Comparison of ENCODE assay signal across 17 cellular contexts in the genomic region with DNA sequence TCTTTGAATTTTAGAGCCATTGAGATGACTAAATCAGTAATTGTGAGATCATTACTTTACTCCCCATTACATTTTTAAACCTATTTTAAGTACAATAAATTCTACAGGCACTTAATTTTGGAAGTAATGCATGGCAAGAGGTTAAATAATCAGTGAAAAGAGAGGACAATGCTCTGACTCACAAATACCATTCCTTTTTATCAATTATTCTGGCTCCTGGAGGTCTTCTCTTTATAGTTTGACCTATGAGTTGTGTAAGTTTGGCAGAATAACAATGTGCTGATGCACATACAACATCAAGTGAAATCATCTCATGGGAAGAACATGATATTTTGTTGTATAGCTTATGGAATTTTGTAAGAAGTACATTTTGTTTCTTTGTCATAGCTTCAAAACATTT.
DNase-seq lines count a peak whose midpoint lies in the region; ATAC-seq, FAIRE-seq and TF ChIP-seq lines count a peak whose summit lies in the region.
"Had no signal": no experiment of that assay in that cellular context is flagged by ENCODE, and none has a peak within 500 bp of the region (broad histone marks: within the 10 kb centered on the region; RNA-seq: fewer than 3 reads in every experiment).

No MANE protein-coding gene starts in this region.

- no peak for TF ChIP-seq RAD21 in A549 (conservative IDR thresholded peaks at IDR 0.05 in 1 of 2, IDR thresholded peaks at IDR 0.05 in 1 of 2)

- intact Hi-C loops in vagina (cut with DNase I), result no loop called here

- H3K9me3 ChIP-seq in A549, result no peaks in the 10 kb centered on the region
- H3K9me3 ChIP-seq in vagina, result no peaks in the 10 kb centered on the region
- H3K9me3 ChIP-seq: transverse colon had no signal

- TF ChIP-seq POLR2A in A549 (IDR thresholded peaks at IDR 0.05; ENCODE audit: low read length) (no peak), vagina (IDR thresholded peaks at IDR 0.05) (no peak)

- H3K36me3 ChIP-seq in vagina, result no peaks in the 10 kb centered on the region
- H3K36me3 ChIP-seq: transverse colon had no signal

- H3K27ac ChIP-seq in A549 (peak overlapping the region in 1 of 2 experiments; percentile 48; a peak in 1 of 6 replicates), vagina (no peak overlapping the region)
- H3K27ac ChIP-seq: transverse colon had no signal

- TF ChIP-seq EP300 in A549 (IDR thresholded peaks at IDR 0.05), result peak in 1 of 2 experiments; percentile 22; a peak in 1 of 5 replicates

- H3K4me1 ChIP-seq in A549, result peaks cover 60% of the 10 kb centered on the region
- no peaks in the 10 kb centered on the region for H3K4me1 ChIP-seq in vagina

- peak in 1 of 2 experiments; percentile 24; a peak in 2 of 6 replicates for ATAC-seq in A549
- no peak for ATAC-seq in HG03439 (IDR thresholded peaks at IDR 0.05; ENCODE audit: unreplicated experiment)
- ATAC-seq: activated CD8-positive, alpha-beta memory T cell treated with anti-CD3 and anti-CD28 coated beads, Interleukin-2, amount 10 ng/mL, durations not matched to agents 7 days and 5 days; natural killer cell had no signal

- no peaks in the 10 kb centered on the region for H3K27me3 ChIP-seq in vagina
- H3K27me3 ChIP-seq: transverse colon had no signal

- H3K4me2 ChIP-seq in A549, result peak overlapping the region; percentile 41

- TF ChIP-seq CTCF in A549 (IDR thresholded peaks at IDR 0.05) (no peak), astrocyte of the cerebellum (IDR thresholded peaks at IDR 0.05; ENCODE audit: low read depth, low read length, missing control alignments) (no peak), foreskin fibroblast (IDR thresholded peaks at IDR 0.05; ENCODE audit: low read depth, low read length) (no peak), vagina (IDR thresholded peaks at IDR 0.05) (no peak), GM13976 (IDR thresholded peaks at IDR 0.05; ENCODE audit: borderline replicate concordance, control extremely low read depth, extremely low read depth, insufficient read depth, missing control alignments) (no peak)

- in situ Hi-C loops in astrocyte of the cerebellum (cut with HindIII; ENCODE audit: low sequenced_read_pairs) (no loop called here), GM13976 (cut with MboI; ENCODE audit: low sequenced_read_pairs, unreplicated experiment) (no loop called here)

- CTCF ChIA-PET in A549 (lab: Yijun Ruan, JAX), result no interaction called here

- POLR2A ChIA-PET in A549 (lab: Yijun Ruan, JAX), result interaction anchor here (0.9 kb wide), 1 partner anchor 9 kb away, joined by 3 read pairs; no protein-coding TSS in a partner anchor

- FAIRE-seq in A549 (lab: Jason Lieb, UNC), result no peak

- H3K4me3 ChIP-seq in A549, result no peak overlapping the region
- no peak overlapping the region for H3K4me3 ChIP-seq in astrocyte of the cerebellum (ENCODE audit: low read depth, low read length)
- H3K4me3 ChIP-seq in foreskin fibroblast (ENCODE audit: low read depth in 1 of 2, low read length in 2 of 2), result no peak overlapping the region
- no peak overlapping the region for H3K4me3 ChIP-seq in vagina
- H3K4me3 ChIP-seq: transverse colon had no signal

- peak in 1 of 2 experiments; percentile 29 for DNase-seq in A549 (ENCODE audit: low read depth in 1 of 2, low spot score in 1 of 2)
- peak; percentile 64 for DNase-seq in HS-27A (ENCODE audit: low read depth)
- peak; percentile 50 for DNase-seq in astrocyte of the cerebellum (ENCODE audit: low read depth)
- DNase-seq in foreskin fibroblast, result peak; percentile 92 to 93
- DNase-seq in stimulated activated CD8-positive, alpha-beta memory T cell treated with anti-CD3 and anti-CD28 coated beads, Interleukin-4, amount 100 ng/mL, for 48 hours, result no peak
- no peak for DNase-seq in vagina (ENCODE audit: extremely low spot score in 2 of 2)
- no peak for DNase-seq in GM13976 (ENCODE audit: low spot score)
- DNase-seq: activated B cell treated with CpG ODN at 0.5 μM for 24 hours; activated CD8-positive, alpha-beta memory T cell treated with anti-CD3 and anti-CD28 coated beads, Interleukin-2, amount 10 ng/mL, durations not matched to agents 7 days and 5 days; caudate nucleus; natural killer cell; NCI-H1105 treated with DMSO at 0.1 percent for 48 hours; NCI-H446; retina; stimulated activated CD4-positive, alpha-beta T cell treated with anti-CD3 and anti-CD28 coated beads, Interleukin-4, amount 100 ng/mL, for 24 hours; transverse colon had no signal

TF ChIP-seq in A549, 52 proteins besides CTCF, POLR2A, EP300 and RAD21:
- TF ChIP-seq BHLHE40 (IDR thresholded peaks at IDR 0.05; ENCODE audit: low read depth, low read length) (no peak), GATA3 (IDR thresholded peaks at IDR 0.05; ENCODE audit: borderline replicate concordance) (peak; percentile 41; the same call in 1 of the 2 replicates), JUNB (IDR thresholded peaks at IDR 0.05) (peak; percentile 46), ATOH8 (CRISPR knock-in tag; IDR thresholded peaks at IDR 0.05; ENCODE audit: low read depth) (no peak), CEBPB (IDR thresholded peaks at IDR 0.05) (peak in 1 of 2 experiments; percentile 30; a peak in 1 of 4 replicates), FOSL2 (IDR thresholded peaks at IDR 0.05) (no peak), FOSL2 (CRISPR knock-in tag; IDR thresholded peaks at IDR 0.05) (peak; percentile 82)

Comparison
In these comparisons a context has a peak if more than half of its experiments do, and no peak if none do; other contexts are left out.
1. DNase-seq: peak in HS-27A (single experiment), astrocyte of the cerebellum (single experiment) and foreskin fibroblast (2 of 2); none in stimulated activated CD8-positive, alpha-beta memory T cell treated with anti-CD3 and anti-CD28 coated beads, Interleukin-4, amount 100 ng/mL, for 48 hours (single experiment), vagina (0 of 2) and GM13976 (single experiment).